In genomic region chr17:81814748-81815645, GRCh38 we compare ENCODE assay signal across 1 cellular context.
A peak's percentile ranks its signal among the peaks of the same experiment; 100 is the strongest.
TF ChIP-seq lines count a peak whose summit lies in the region.

No MANE protein-coding gene starts in this region.

TF ChIP-seq in HEK293, 187 proteins besides CTCF, POLR2A, EP300 and RAD21 (continued from another document):
- peak; percentile 100 for TF ChIP-seq GLIS1 (tag by site-specific recombination; IDR thresholded peaks at IDR 0.05)
- no peak for TF ChIP-seq ZNF350 (tag by site-specific recombination; IDR thresholded peaks at IDR 0.05)
- peak; percentile 69; the same call in 1 of the 2 replicates for TF ChIP-seq ZNF600 (tag by site-specific recombination; IDR thresholded peaks at IDR 0.05)
- TF ChIP-seq ZBTB8A (tag by site-specific recombination; IDR thresholded peaks at IDR 0.05): peak; percentile 82
- no peak for TF ChIP-seq ZNF621 (tag by site-specific recombination; IDR thresholded peaks at IDR 0.05)
- peak; percentile 84 for TF ChIP-seq GLIS2 (tag by site-specific recombination; IDR thresholded peaks at IDR 0.05)
- TF ChIP-seq ZIC2 (tag by site-specific recombination; IDR thresholded peaks at IDR 0.05): peak; percentile 96
- peak; percentile 65 for TF ChIP-seq ZFHX2 (tag by site-specific recombination; conservative IDR thresholded peaks at IDR 0.05)
- TF ChIP-seq ZNF423 (tag by site-specific recombination; IDR thresholded peaks at IDR 0.05): peak; percentile 62
- peak; percentile 47 for TF ChIP-seq ZEB2 (tag by site-specific recombination; IDR thresholded peaks at IDR 0.05)
- TF ChIP-seq MEIS1 (CRISPR knock-in tag; IDR thresholded peaks at IDR 0.05; ENCODE audit: borderline replicate concordance): no peak
- 0 out of 2 replicates have a peak, but pooled peaks have one; percentile 16 for TF ChIP-seq INSM2 (tag by site-specific recombination; IDR thresholded peaks at IDR 0.05)
- peak; percentile 88 for TF ChIP-seq ZNF335 (tag by site-specific recombination; conservative IDR thresholded peaks at IDR 0.05)
- TF ChIP-seq ZBTB48 (tag by site-specific recombination; IDR thresholded peaks at IDR 0.05): peak; percentile 89
- TF ChIP-seq PRDM6 (tag by site-specific recombination; IDR thresholded peaks at IDR 0.05): no peak
- 0 out of 2 replicates have a peak, but pooled peaks have one; percentile 42 for TF ChIP-seq ZNF391 (tag by site-specific recombination; IDR thresholded peaks at IDR 0.05; ENCODE audit: borderline replicate concordance, low read depth)
- peak; percentile 95 for TF ChIP-seq ZNF398 (tag by site-specific recombination; IDR thresholded peaks at IDR 0.05)
- TF ChIP-seq ZNF266 (tag by site-specific recombination; IDR thresholded peaks at IDR 0.05; ENCODE audit: low read depth): 0 out of 2 replicates have a peak, but pooled peaks have one; percentile 41
